29 cellular contexts compared by ENCODE assay signal in the genomic region with DNA sequence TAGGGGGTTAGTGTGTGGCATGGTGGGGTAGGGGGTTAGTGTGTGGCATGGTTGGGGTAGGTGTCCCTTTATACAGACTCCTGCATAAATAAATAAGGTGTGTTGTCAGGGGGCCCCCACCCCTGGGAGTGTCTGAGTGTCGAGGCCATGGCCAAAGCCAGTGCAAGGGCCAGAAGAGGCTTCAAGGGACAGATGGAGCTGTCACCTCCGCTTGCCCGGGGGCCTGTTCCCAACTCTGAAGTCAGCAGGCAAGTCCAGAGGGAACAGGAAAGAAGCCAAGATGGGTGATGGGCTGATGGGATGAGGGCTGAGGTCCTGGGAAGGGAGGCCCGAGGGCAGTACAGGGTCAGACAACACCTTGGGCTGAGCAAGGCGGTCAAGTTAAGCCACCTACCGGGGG.
"Had no signal": no experiment of that assay in that cellular context is flagged by ENCODE, and none has a peak within 500 bp of the region (broad histone marks: within the 10 kb centered on the region; RNA-seq: fewer than 3 reads in every experiment).

No MANE protein-coding gene starts in this region.

- H3K4me1 Mint-ChIP-seq: activated CD4-positive, alpha-beta T cell treated with anti-CD3 and anti-CD28 coated beads for 36 hours; activated CD4-positive, alpha-beta T cell treated with anti-CD3 and anti-CD28 coated beads, Interleukin-2, amount 10 ng/mL, durations not matched to agents 24 days and 14 days; activated naive CD4-positive, alpha-beta T cell treated with anti-CD3 and anti-CD28 coated beads, Interleukin-2, amount 50 U/mL, for 24 hours; activated naive CD8-positive, alpha-beta T cell treated with anti-CD3 and anti-CD28 coated beads for 36 hours; activated naive CD8-positive, alpha-beta T cell treated with anti-CD3 and anti-CD28 coated beads, Interleukin-2, amount 50 U/mL, for 24 hours; activated T-helper 17 cell treated with anti-CD3 and anti-CD28 coated beads, Interleukin-2, amount 50 U/mL, for 72 hours had no signal

- FAIRE-seq: frontal cortex had no signal

- H3K27ac Mint-ChIP-seq: activated CD4-positive, alpha-beta memory T cell treated with anti-CD3 and anti-CD28 coated beads for 36 hours; activated CD4-positive, alpha-beta T cell treated with anti-CD3 and anti-CD28 coated beads for 36 hours; activated CD4-positive, alpha-beta T cell treated with anti-CD3 and anti-CD28 coated beads, Interleukin-2, amount 10 ng/mL, durations not matched to agents 24 days and 14 days; activated CD8-positive, alpha-beta memory T cell treated with anti-CD3 and anti-CD28 coated beads, Interleukin-2, amount 10 ng/mL, durations not matched to agents 7 days and 5 days; activated CD8-positive, alpha-beta T cell treated with anti-CD3 and anti-CD28 coated beads, Interleukin-2, amount 10 ng/mL, durations not matched to agents 7 days and 5 days; activated naive CD4-positive, alpha-beta T cell treated with anti-CD3 and anti-CD28 coated beads, Interleukin-2, amount 50 U/mL, for 24 hours; activated naive CD8-positive, alpha-beta T cell treated with anti-CD3 and anti-CD28 coated beads for 36 hours; activated naive CD8-positive, alpha-beta T cell treated with anti-CD3 and anti-CD28 coated beads, Interleukin-2, amount 50 U/mL, for 24 hours; activated T-helper 17 cell treated with anti-CD3 and anti-CD28 coated beads, Interleukin-2, amount 50 U/mL, for 72 hours; dendritic cell treated with granulocyte-macrophage colony-stimulating factor and Interleukin-4, amounts not matched to agents 40 ng/mL and 50 ng/mL, for 4 days; endodermal cell had no signal

- ATAC-seq: activated CD4-positive, alpha-beta T cell treated with anti-CD3 and anti-CD28 coated beads for 36 hours; activated CD8-positive, alpha-beta memory T cell treated with anti-CD3 and anti-CD28 coated beads, Interleukin-2, amount 10 ng/mL, durations not matched to agents 7 days and 5 days; activated CD8-positive, alpha-beta T cell treated with anti-CD3 and anti-CD28 coated beads, Interleukin-2, amount 10 ng/mL, durations not matched to agents 7 days and 5 days; activated naive CD8-positive, alpha-beta T cell treated with anti-CD3 and anti-CD28 coated beads, Interleukin-2, amount 50 U/mL, for 24 hours; activated T-helper 17 cell treated with anti-CD3 and anti-CD28 coated beads, Interleukin-2, amount 50 U/mL, for 72 hours; body of pancreas; esophagus mucosa had no signal

- H3K36me3 ChIP-seq: adrenal gland, colonic mucosa had no signal

- DNase-seq: activated CD4-positive, alpha-beta memory T cell treated with anti-CD3 and anti-CD28 coated beads for 36 hours; activated CD4-positive, alpha-beta T cell treated with anti-CD3 and anti-CD28 coated beads for 36 hours; activated CD4-positive, alpha-beta T cell treated with anti-CD3 and anti-CD28 coated beads, Interleukin-2, amount 10 ng/mL, durations not matched to agents 24 days and 14 days; activated CD4-positive, CD25-positive, alpha-beta regulatory T cell; activated CD4-positive, CD25-positive, alpha-beta regulatory T cell treated with anti-CD3 and anti-CD28 coated beads, Interleukin-2, amount 50 U/mL, for 72 hours; activated CD8-positive, alpha-beta memory T cell treated with anti-CD3 and anti-CD28 coated beads, Interleukin-2, amount 10 ng/mL, durations not matched to agents 7 days and 5 days; activated CD8-positive, alpha-beta memory T cell treated with anti-CD3 and anti-CD28 coated beads, Interleukin-2, amount 50 U/mL, for 4 hours; activated CD8-positive, alpha-beta T cell treated with anti-CD3 and anti-CD28 coated beads, Interleukin-2, amount 10 ng/mL, durations not matched to agents 7 days and 5 days; activated gamma-delta T cell; activated naive CD4-positive, alpha-beta T cell; activated naive CD8-positive, alpha-beta T cell treated with anti-CD3 and anti-CD28 coated beads for 36 hours; activated naive CD8-positive, alpha-beta T cell treated with anti-CD3 and anti-CD28 coated beads, Interleukin-2, amount 50 U/mL, for 24 hours; activated T-cell treated with anti-CD3 and anti-CD28 coated beads, Interleukin-2, amount 50 U/mL, for 1 hour; adrenal gland; amygdala; aorta; body of pancreas; caudate nucleus; colonic mucosa; effector memory CD4-positive, alpha-beta T cell; endodermal cell; foreskin fibroblast; T-helper 2 cell had no signal

- H3K4me3 ChIP-seq: adrenal gland, body of pancreas, colonic mucosa, dorsolateral prefrontal cortex had no signal

- H3K9me3 Mint-ChIP-seq: activated naive CD4-positive, alpha-beta T cell treated with anti-CD3 and anti-CD28 coated beads, Interleukin-2, amount 50 U/mL, for 24 hours had no signal

- H3K27ac ChIP-seq: adrenal gland, body of pancreas, colonic mucosa, dorsolateral prefrontal cortex had no signal

- H3K27me3 Mint-ChIP-seq: activated CD4-positive, alpha-beta T cell treated with anti-CD3 and anti-CD28 coated beads, Interleukin-2, amount 10 ng/mL, durations not matched to agents 24 days and 14 days; dendritic cell treated with granulocyte-macrophage colony-stimulating factor and Interleukin-4, amounts not matched to agents 40 ng/mL and 50 ng/mL, for 4 days had no signal

- H3K4me1 ChIP-seq: adrenal gland, body of pancreas, colonic mucosa had no signal

- H3K4me3 Mint-ChIP-seq: activated CD4-positive, alpha-beta memory T cell treated with anti-CD3 and anti-CD28 coated beads for 36 hours; activated CD4-positive, alpha-beta T cell treated with anti-CD3 and anti-CD28 coated beads for 36 hours; activated CD4-positive, alpha-beta T cell treated with anti-CD3 and anti-CD28 coated beads, Interleukin-2, amount 10 ng/mL, durations not matched to agents 24 days and 14 days; activated CD8-positive, alpha-beta memory T cell treated with anti-CD3 and anti-CD28 coated beads, Interleukin-2, amount 10 ng/mL, durations not matched to agents 7 days and 5 days; activated CD8-positive, alpha-beta T cell treated with anti-CD3 and anti-CD28 coated beads, Interleukin-2, amount 10 ng/mL, durations not matched to agents 7 days and 5 days; activated naive CD4-positive, alpha-beta T cell treated with anti-CD3 and anti-CD28 coated beads, Interleukin-2, amount 50 U/mL, for 24 hours; activated naive CD8-positive, alpha-beta T cell treated with anti-CD3 and anti-CD28 coated beads for 36 hours; activated naive CD8-positive, alpha-beta T cell treated with anti-CD3 and anti-CD28 coated beads, Interleukin-2, amount 50 U/mL, for 24 hours; activated T-helper 17 cell treated with anti-CD3 and anti-CD28 coated beads, Interleukin-2, amount 50 U/mL, for 72 hours; dendritic cell treated with granulocyte-macrophage colony-stimulating factor and Interleukin-4, amounts not matched to agents 40 ng/mL and 50 ng/mL, for 4 days; endodermal cell had no signal

- H3K27me3 ChIP-seq: adrenal gland, colonic mucosa, dorsolateral prefrontal cortex had no signal

- H3K36me3 Mint-ChIP-seq: activated CD8-positive, alpha-beta memory T cell treated with anti-CD3 and anti-CD28 coated beads, Interleukin-2, amount 10 ng/mL, durations not matched to agents 7 days and 5 days; activated naive CD4-positive, alpha-beta T cell treated with anti-CD3 and anti-CD28 coated beads, Interleukin-2, amount 50 U/mL, for 24 hours; activated naive CD8-positive, alpha-beta T cell treated with anti-CD3 and anti-CD28 coated beads for 36 hours had no signal

- H3K9me3 ChIP-seq: adrenal gland, body of pancreas, colonic mucosa had no signal
